1 cellular context compared by ENCODE assay signal in the genomic region with DNA sequence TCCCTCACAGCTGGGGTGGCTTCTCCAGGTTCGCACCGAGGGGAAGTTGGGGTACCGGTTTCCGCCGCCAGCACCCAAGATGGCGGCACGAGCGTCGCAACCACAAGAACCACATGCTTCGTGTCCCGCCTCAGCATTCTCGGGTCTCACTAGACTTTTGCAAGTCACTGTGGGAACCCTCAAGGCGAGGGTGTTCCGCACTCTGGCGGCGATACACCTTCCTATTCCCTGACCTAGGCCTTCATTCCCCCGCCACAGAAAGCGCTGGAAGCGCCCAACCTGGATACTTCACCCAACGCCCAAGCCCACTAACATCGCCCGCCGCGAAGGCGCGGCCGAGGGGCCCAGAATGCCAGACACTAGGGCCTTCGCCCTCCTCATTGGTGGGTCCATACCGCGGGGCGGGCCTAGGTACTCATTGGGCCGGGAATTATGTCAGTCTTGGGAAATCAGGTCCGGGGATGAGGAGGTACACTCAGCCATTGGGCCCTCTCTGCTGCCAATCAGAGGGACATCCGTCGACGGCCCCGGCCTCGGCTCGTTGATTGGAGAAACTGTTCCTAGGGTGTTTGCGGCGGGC.
TF ChIP-seq lines count a peak whose summit lies in the region.

No MANE protein-coding gene starts in this region.

TF ChIP-seq in HepG2, 621 proteins besides CTCF, POLR2A, EP300 and RAD21 (continued from another document and continues in another):
- TF ChIP-seq ZNF407 (CRISPR knock-in tag; IDR thresholded peaks at IDR 0.05; ENCODE audit: not compliant biosample characterization) (no peak), ZNF550 (CRISPR knock-in tag; IDR thresholded peaks at IDR 0.05; ENCODE audit: borderline replicate concordance) (no peak), RFXAP (CRISPR knock-in tag; IDR thresholded peaks at IDR 0.05; ENCODE audit: borderline replicate concordance) (peak; percentile 91), ERF (CRISPR knock-in tag; IDR thresholded peaks at IDR 0.05) (no peak; the same call in 1 of the 2 replicates), CEBPZ (IDR thresholded peaks at IDR 0.05; ENCODE audit: low read length) (peak; percentile 90), ZNF230 (CRISPR knock-in tag; IDR thresholded peaks at IDR 0.05) (peak; percentile 97; the same call in 1 of the 2 replicates), ZNF136 (CRISPR knock-in tag; IDR thresholded peaks at IDR 0.05; ENCODE audit: low read depth) (no peak), GLMP (CRISPR knock-in tag; IDR thresholded peaks at IDR 0.05; ENCODE audit: borderline replicate concordance) (no peak), RFX5 (IDR thresholded peaks at IDR 0.05; ENCODE audit: low read depth, low read length) (peak; percentile 52; the same call in 1 of the 2 replicates), CREB1 (IDR thresholded peaks at IDR 0.05) (peak; percentile 90), CREB1 (CRISPR knock-in tag; IDR thresholded peaks at IDR 0.05) (peak; percentile 97), TAF15 (IDR thresholded peaks at IDR 0.05; ENCODE audit: low read depth, low read length, poor library complexity, severe bottlenecking) (peak; percentile 62), ZNF841 (CRISPR knock-in tag; IDR thresholded peaks at IDR 0.05; ENCODE audit: borderline replicate concordance) (0 out of 2 replicates have a peak, but pooled peaks have one; percentile 53), CREM (IDR thresholded peaks at IDR 0.05) (peak; percentile 93), CREM (CRISPR knock-in tag; IDR thresholded peaks at IDR 0.05) (no peak), MTA3 (CRISPR knock-in tag; IDR thresholded peaks at IDR 0.05) (no peak), ZKSCAN8 (CRISPR knock-in tag; IDR thresholded peaks at IDR 0.05; ENCODE audit: borderline replicate concordance) (no peak), MNT (IDR thresholded peaks at IDR 0.05) (no peak)
- TF ChIP-seq, protein P1, sequence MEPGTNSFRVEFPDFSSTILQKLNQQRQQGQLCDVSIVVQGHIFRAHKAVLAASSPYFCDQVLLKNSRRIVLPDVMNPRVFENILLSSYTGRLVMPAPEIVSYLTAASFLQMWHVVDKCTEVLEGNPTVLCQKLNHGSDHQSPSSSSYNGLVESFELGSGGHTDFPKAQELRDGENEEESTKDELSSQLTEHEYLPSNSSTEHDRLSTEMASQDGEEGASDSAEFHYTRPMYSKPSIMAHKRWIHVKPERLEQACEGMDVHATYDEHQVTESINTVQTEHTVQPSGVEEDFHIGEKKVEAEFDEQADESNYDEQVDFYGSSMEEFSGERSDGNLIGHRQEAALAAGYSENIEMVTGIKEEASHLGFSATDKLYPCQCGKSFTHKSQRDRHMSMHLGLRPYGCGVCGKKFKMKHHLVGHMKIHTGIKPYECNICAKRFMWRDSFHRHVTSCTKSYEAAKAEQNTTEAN (CRISPR knock-in tag; conservative IDR thresholded peaks at IDR 0.05) = peak; percentile 61
- TF ChIP-seq, protein P2, sequence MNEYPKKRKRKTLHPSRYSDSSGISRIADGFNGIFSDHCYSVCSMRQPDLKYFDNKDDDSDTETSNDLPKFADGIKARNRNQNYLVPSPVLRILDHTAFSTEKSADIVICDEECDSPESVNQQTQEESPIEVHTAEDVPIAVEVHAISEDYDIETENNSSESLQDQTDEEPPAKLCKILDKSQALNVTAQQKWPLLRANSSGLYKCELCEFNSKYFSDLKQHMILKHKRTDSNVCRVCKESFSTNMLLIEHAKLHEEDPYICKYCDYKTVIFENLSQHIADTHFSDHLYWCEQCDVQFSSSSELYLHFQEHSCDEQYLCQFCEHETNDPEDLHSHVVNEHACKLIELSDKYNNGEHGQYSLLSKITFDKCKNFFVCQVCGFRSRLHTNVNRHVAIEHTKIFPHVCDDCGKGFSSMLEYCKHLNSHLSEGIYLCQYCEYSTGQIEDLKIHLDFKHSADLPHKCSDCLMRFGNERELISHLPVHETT (CRISPR knock-in tag; conservative IDR thresholded peaks at IDR 0.05) = no peak; the same call in 1 of the 2 replicates
- TF ChIP-seq, protein P3, sequence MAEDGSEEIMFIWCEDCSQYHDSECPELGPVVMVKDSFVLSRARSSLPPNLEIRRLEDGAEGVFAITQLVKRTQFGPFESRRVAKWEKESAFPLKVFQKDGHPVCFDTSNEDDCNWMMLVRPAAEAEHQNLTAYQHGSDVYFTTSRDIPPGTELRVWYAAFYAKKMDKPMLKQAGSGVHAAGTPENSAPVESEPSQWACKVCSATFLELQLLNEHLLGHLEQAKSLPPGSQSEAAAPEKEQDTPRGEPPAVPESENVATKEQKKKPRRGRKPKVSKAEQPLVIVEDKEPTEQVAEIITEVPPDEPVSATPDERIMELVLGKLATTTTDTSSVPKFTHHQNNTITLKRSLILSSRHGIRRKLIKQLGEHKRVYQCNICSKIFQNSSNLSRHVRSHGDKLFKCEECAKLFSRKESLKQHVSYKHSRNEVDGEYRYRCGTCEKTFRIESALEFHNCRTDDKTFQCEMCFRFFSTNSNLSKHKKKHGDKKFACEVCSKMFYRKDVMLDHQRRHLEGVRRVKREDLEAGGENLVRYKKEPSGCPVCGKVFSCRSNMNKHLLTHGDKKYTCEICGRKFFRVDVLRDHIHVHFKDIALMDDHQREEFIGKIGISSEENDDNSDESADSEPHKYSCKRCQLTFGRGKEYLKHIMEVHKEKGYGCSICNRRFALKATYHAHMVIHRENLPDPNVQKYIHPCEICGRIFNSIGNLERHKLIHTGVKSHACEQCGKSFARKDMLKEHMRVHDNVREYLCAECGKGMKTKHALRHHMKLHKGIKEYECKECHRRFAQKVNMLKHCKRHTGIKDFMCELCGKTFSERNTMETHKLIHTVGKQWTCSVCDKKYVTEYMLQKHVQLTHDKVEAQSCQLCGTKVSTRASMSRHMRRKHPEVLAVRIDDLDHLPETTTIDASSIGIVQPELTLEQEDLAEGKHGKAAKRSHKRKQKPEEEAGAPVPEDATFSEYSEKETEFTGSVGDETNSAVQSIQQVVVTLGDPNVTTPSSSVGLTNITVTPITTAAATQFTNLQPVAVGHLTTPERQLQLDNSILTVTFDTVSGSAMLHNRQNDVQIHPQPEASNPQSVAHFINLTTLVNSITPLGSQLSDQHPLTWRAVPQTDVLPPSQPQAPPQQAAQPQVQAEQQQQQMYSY (CRISPR knock-in tag; IDR thresholded peaks at IDR 0.05) = no peak
